10 cellular contexts compared by ENCODE assay signal in genomic region chr10:63720689-63721088, GRCh38.
DNase-seq lines count a peak whose midpoint lies in the region; ATAC-seq and TF ChIP-seq lines count a peak whose summit lies in the region.
"Had no signal": no experiment of that assay in that cellular context is flagged by ENCODE, and none has a peak within 500 bp of the region (broad histone marks: within the 10 kb centered on the region; RNA-seq: fewer than 3 reads in every experiment).

No MANE protein-coding gene starts in this region.

- H3K9ac ChIP-seq in SK-N-MC (ENCODE audit: insufficient read length): peak overlapping the region; percentile 15

- no peak for TF ChIP-seq POLR2A in prostate gland (IDR thresholded peaks at IDR 0.05)

- POLR2A ChIA-PET in RWPE1 (lab: Yijun Ruan, JAX; ENCODE audit: low non-redundant PET): no interaction called here

- H3K27ac ChIP-seq in SK-N-MC (peak overlapping the region; percentile 84), prostate gland (peak overlapping the region; percentile 14 to 26), RWPE1 (no peak overlapping the region)
- H3K27ac ChIP-seq: psoas muscle, SJCRH30 had no signal

- TF ChIP-seq CTCF in prostate gland (IDR thresholded peaks at IDR 0.05): no peak
- TF ChIP-seq CTCF in RWPE1 (conservative IDR thresholded peaks at IDR 0.05; ENCODE audit: low read depth): no peak

- peak; percentile 42 for DNase-seq in NOMO-1 treated with DMSO at 0.1 percent for 48 hours (lab: John Stamatoyannopoulos, UW; ENCODE audit: unreplicated experiment)
- no peak for DNase-seq in NOMO-1 treated with dmso at 0.1 percent for 144 hours (lab: John Stamatoyannopoulos, UW; ENCODE audit: unreplicated experiment)
- no peak for DNase-seq in SK-N-MC (ENCODE audit: low read depth, low spot score)
- DNase-seq in prostate gland (ENCODE audit: low spot score): no peak
- no peak for DNase-seq in NCI-H2196 (lab: John Stamatoyannopoulos, UW; ENCODE audit: unreplicated experiment)
- no peak for DNase-seq in RWPE1 (ENCODE audit: low spot score)
- no peak for DNase-seq in NCI-H446 treated with DMSO at 0.1 percent for 48 hours (lab: John Stamatoyannopoulos, UW)
- DNase-seq: psoas muscle had no signal

- CTCF ChIA-PET in RWPE1 (lab: Yijun Ruan, JAX): interaction anchor here (0.6 to 3.2 kb wide), 17 partner anchors 13 to 1143 kb away, joined by 3 to 33 read pairs (median 3); no protein-coding TSS in a partner anchor

- H3K4me3 ChIP-seq in SK-N-MC: peak overlapping the region; percentile 67
- no peak overlapping the region for H3K4me3 ChIP-seq in prostate gland
- H3K4me3 ChIP-seq: psoas muscle, SJCRH30 had no signal

- ATAC-seq in HG02588 (IDR thresholded peaks at IDR 0.05; ENCODE audit: unreplicated experiment): peak; percentile 65

- intact Hi-C loops in prostate gland (cut with DNase I): loop anchor here (5.0 kb wide), 2 partner anchors 503 to 553 kb away; no protein-coding TSS in a partner anchor

- no peaks in the 10 kb centered on the region for H3K27me3 ChIP-seq in prostate gland (replicated peaks; ENCODE audit: insufficient read depth)
- H3K27me3 ChIP-seq: SJCRH30 had no signal

- 66% methylated on average over 4 of the region's 4 CpGs for WGBS in prostate gland

- no peaks in the 10 kb centered on the region for H3K9me3 ChIP-seq in SK-N-MC (ENCODE audit: low read depth, low read length)
- H3K9me3 ChIP-seq in prostate gland: no peaks in the 10 kb centered on the region
- H3K9me3 ChIP-seq: psoas muscle, SJCRH30 had no signal

- H3K36me3 ChIP-seq in SK-N-MC (ENCODE audit: insufficient read depth, low read length) (no peaks in the 10 kb centered on the region), prostate gland (no peaks in the 10 kb centered on the region)
- H3K36me3 ChIP-seq: SJCRH30 had no signal

- H3K4me1 ChIP-seq in prostate gland (replicated peaks): no peaks in the 10 kb centered on the region
- H3K4me1 ChIP-seq: SJCRH30 had no signal
